In genomic region chr2:36235426-36235825, GRCh38 we compare ENCODE assay signal across 21 cellular contexts.
"Had no signal": no experiment of that assay in that cellular context is flagged by ENCODE, and none has a peak within 500 bp of the region (broad histone marks: within the 10 kb centered on the region; RNA-seq: fewer than 3 reads in every experiment).

No MANE protein-coding gene starts in this region.

- DNase-seq: activated CD4-positive, alpha-beta memory T cell treated with anti-CD3 and anti-CD28 coated beads for 36 hours; activated CD4-positive, alpha-beta T cell treated with anti-CD3 and anti-CD28 coated beads, Interleukin-2, amount 10 ng/mL, durations not matched to agents 7 days and 5 days; activated CD4-positive, CD25-positive, alpha-beta regulatory T cell treated with anti-CD3 and anti-CD28 coated beads, Interleukin-2, amount 50 U/mL, for 72 hours; activated CD8-positive, alpha-beta memory T cell treated with anti-CD3 and anti-CD28 coated beads, Interleukin-2, amount 50 U/mL, for 4 hours; activated gamma-delta T cell treated with Interleukin-2 at 50 U/mL for 16 hours; activated naive CD4-positive, alpha-beta T cell treated with anti-CD3 and anti-CD28 coated beads, Interleukin-2, amount 10 ng/mL, durations not matched to agents 7 days and 5 days; activated T-cell treated with anti-CD3 and anti-CD28 coated beads, Interleukin-2, amount 50 U/mL, for 72 hours; aorta; MM.1S; NCI-H1105; NCI-H1436; NCI-H1694 treated with DMSO at 0.1 percent for 48 hours; NCI-H2029 treated with DMSO at 0.1 percent for 48 hours; NCI-H510A treated with DMSO at 0.1 percent for 48 hours; NCI-H69; Peyer's patch; SHP77 had no signal

- H3K27ac ChIP-seq: breast epithelium, SJSA1 had no signal

- H3K4me1 ChIP-seq: breast epithelium, Peyer's patch, SJSA1 had no signal

- H3K9me3 ChIP-seq: breast epithelium, Peyer's patch, SJSA1 had no signal

- H3K36me3 ChIP-seq: breast epithelium, Peyer's patch, SJSA1 had no signal

- ATAC-seq: activated T-cell treated with anti-CD3 and anti-CD28 coated beads, Interleukin-2, amount 50 U/mL, for 72 hours had no signal

- H3K27me3 ChIP-seq: breast epithelium, Peyer's patch, SJSA1 had no signal

- H3K4me3 Mint-ChIP-seq: activated CD4-positive, alpha-beta memory T cell treated with anti-CD3 and anti-CD28 coated beads for 36 hours; activated CD4-positive, alpha-beta T cell treated with anti-CD3 and anti-CD28 coated beads, Interleukin-2, amount 10 ng/mL, durations not matched to agents 7 days and 5 days; activated naive CD4-positive, alpha-beta T cell treated with anti-CD3 and anti-CD28 coated beads, Interleukin-2, amount 10 ng/mL, durations not matched to agents 7 days and 5 days; activated T-cell treated with anti-CD3 and anti-CD28 coated beads, Interleukin-2, amount 50 U/mL, for 72 hours; T-helper 1 cell treated with Interleukin-12 subunit alpha and Interleukin-12 subunit beta and Interleukin-4 antibody, amounts not matched to agents 30 μg/mL and 1 μg/mL, for 36 hours had no signal

- H3K4me3 ChIP-seq: breast epithelium, Peyer's patch, SJSA1 had no signal

- H3K27ac Mint-ChIP-seq: activated CD4-positive, alpha-beta memory T cell treated with anti-CD3 and anti-CD28 coated beads for 36 hours; activated CD4-positive, alpha-beta T cell treated with anti-CD3 and anti-CD28 coated beads, Interleukin-2, amount 10 ng/mL, durations not matched to agents 7 days and 5 days; activated naive CD4-positive, alpha-beta T cell treated with anti-CD3 and anti-CD28 coated beads, Interleukin-2, amount 10 ng/mL, durations not matched to agents 7 days and 5 days; activated T-cell treated with anti-CD3 and anti-CD28 coated beads, Interleukin-2, amount 50 U/mL, for 72 hours; activated T-helper 2 cell treated with anti-CD3 and anti-CD28 coated beads, Interferon-gamma antibody, Interleukin-2, Interleukin-4, amounts not matched to agents 10 μg/mL and 5 μg/mL and 100 μg/mL, durations not matched to agents 14 hours and 24 hours and 36 hours; T-helper 1 cell treated with Interleukin-12 subunit alpha and Interleukin-12 subunit beta and Interleukin-4 antibody, amounts not matched to agents 30 μg/mL and 1 μg/mL, for 36 hours had no signal
